Comparison of ENCODE assay signal across 16 cellular contexts in the genomic region with DNA sequence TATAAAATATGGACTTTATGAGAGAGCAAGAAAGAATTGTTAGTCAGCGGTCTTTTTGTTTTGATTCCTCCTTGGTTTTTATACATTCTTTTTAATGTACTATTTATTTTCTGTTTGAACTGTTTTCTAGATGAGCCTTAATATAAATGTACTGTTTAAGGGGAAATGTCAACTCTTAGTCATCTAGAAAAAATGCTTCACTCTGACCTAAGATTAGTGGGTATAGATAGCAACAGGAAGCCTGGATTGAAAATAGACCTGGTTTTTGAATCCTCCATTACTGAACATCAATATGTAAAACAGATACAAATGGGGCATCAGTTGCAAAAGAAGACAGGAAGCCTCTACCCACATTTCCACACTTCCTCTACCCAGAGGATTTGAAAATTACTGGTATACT.
DNase-seq lines count a peak whose midpoint lies in the region; ATAC-seq, FAIRE-seq and TF ChIP-seq lines count a peak whose summit lies in the region.
"Had no signal": no experiment of that assay in that cellular context is flagged by ENCODE, and none has a peak within 500 bp of the region (broad histone marks: within the 10 kb centered on the region; RNA-seq: fewer than 3 reads in every experiment).

No MANE protein-coding gene starts in this region.

- H3K27me3 ChIP-seq in GM23248 (replicated peaks; ENCODE audit: insufficient read depth) = no peaks in the 10 kb centered on the region
- H3K27me3 ChIP-seq in skeletal muscle satellite cell (ENCODE audit: control insufficient read depth, insufficient read depth, low read length) = no peaks in the 10 kb centered on the region
- H3K27me3 ChIP-seq: cardiac muscle cell, thyroid gland had no signal

- in situ Hi-C loops in GM23248 (cut with MboI) = no loop called here

- TF ChIP-seq CTCF in GM20000 (IDR thresholded peaks at IDR 0.05; ENCODE audit: extremely low read depth, missing control alignments) = no peak

- H3K4me2 ChIP-seq in GM23248 (ENCODE audit: unreplicated experiment) (peak overlapping the region; percentile 53), skeletal muscle satellite cell (ENCODE audit: low read length) (no peak overlapping the region)
- H3K4me2 ChIP-seq: PC-9 had no signal

- H3K9me2 ChIP-seq in GM23248 (ENCODE audit: insufficient read depth) = no peaks in the 10 kb centered on the region

- H3K4me3 ChIP-seq in GM23248 = peak overlapping the region; percentile 8; the same call in 1 of the 2 replicates
- H3K4me3 ChIP-seq in skeletal muscle satellite cell (ENCODE audit: low read length) = no peak overlapping the region
- H3K4me3 ChIP-seq: cardiac muscle cell, lung, PC-9, thyroid gland had no signal

- H3K36me3 ChIP-seq in GM23248 (ENCODE audit: low read depth) (no peaks in the 10 kb centered on the region), skeletal muscle satellite cell (ENCODE audit: insufficient read depth, low read length) (no peaks in the 10 kb centered on the region)
- H3K36me3 ChIP-seq: thyroid gland had no signal

- 2 to 5% methylated on average over 1 of the region's 1 CpG for WGBS in GM23248 (ENCODE audit: low coverage in 1 of 2, low lambda C conversion rate in 2 of 2, missing lambda C conversion rate in 2 of 2), 2 experiments

- peak overlapping the region; percentile 34 for H3K27ac ChIP-seq in GM23248
- H3K27ac ChIP-seq: cardiac muscle cell, HL-60, PC-9, thyroid gland had no signal

- no peaks in the 10 kb centered on the region for H4K20me1 ChIP-seq in GM23248 (ENCODE audit: insufficient read depth)

- peaks cover 60% of the 10 kb centered on the region for H3K4me1 ChIP-seq in GM23248 (ENCODE audit: insufficient read depth)
- H3K4me1 ChIP-seq in skeletal muscle satellite cell (ENCODE audit: control insufficient read depth, insufficient read depth, low read length) = peaks cover 24% of the 10 kb centered on the region
- H3K4me1 ChIP-seq: thyroid gland had no signal

- H3K9ac ChIP-seq in GM23248 = no peak overlapping the region
- H3K9ac ChIP-seq in skeletal muscle satellite cell (ENCODE audit: low read depth, low read length) = peak overlapping the region; percentile 47

- peak; percentile 14 for FAIRE-seq in RCC 7860 (lab: Jason Lieb, UNC)
- FAIRE-seq: D721Med had no signal

- H3K79me2 ChIP-seq in GM23248 (ENCODE audit: insufficient read depth) = no peaks in the 10 kb centered on the region

- peak overlapping the region; percentile 31; the same call in 1 of the 2 replicates for H2AFZ ChIP-seq in GM23248
- H2AFZ ChIP-seq: PC-9 had no signal

- peaks cover 53% of the 10 kb centered on the region for H3F3A ChIP-seq in GM23248 (ENCODE audit: insufficient read depth)

- no peak for ATAC-seq in GM18517 (IDR thresholded peaks at IDR 0.05; ENCODE audit: unreplicated experiment)

- H3K9me3 ChIP-seq in GM23248 (ENCODE audit: low read depth) (no peaks in the 10 kb centered on the region), skeletal muscle satellite cell (replicated peaks; ENCODE audit: low read length) (no peaks in the 10 kb centered on the region)
- H3K9me3 ChIP-seq: thyroid gland had no signal

- DNase-seq in GM23248 (peak; percentile 44), RCC 7860 (ENCODE audit: low spot score) (no peak), fibroblast of peridontal ligament (ENCODE audit: extremely low read depth) (peak; percentile 47), GM20000 (ENCODE audit: low spot score) (no peak), COR-L47 (lab: John Stamatoyannopoulos, UW) (no peak)
- DNase-seq: activated CD4-positive, alpha-beta memory T cell treated with anti-CD3 and anti-CD28 coated beads for 36 hours; NCI-H2171 treated with DMSO at 0.1 percent for 48 hours; occipital lobe; PC-9; thyroid gland had no signal

Comparison
In these comparisons a context has a peak if more than half of its experiments do, and no peak if none do; other contexts are left out.
1. DNase-seq: peak in GM23248 (single experiment) and fibroblast of peridontal ligament (single experiment); none in RCC 7860 (single experiment), GM20000 (single experiment) and COR-L47 (single experiment).